In the genomic region with DNA sequence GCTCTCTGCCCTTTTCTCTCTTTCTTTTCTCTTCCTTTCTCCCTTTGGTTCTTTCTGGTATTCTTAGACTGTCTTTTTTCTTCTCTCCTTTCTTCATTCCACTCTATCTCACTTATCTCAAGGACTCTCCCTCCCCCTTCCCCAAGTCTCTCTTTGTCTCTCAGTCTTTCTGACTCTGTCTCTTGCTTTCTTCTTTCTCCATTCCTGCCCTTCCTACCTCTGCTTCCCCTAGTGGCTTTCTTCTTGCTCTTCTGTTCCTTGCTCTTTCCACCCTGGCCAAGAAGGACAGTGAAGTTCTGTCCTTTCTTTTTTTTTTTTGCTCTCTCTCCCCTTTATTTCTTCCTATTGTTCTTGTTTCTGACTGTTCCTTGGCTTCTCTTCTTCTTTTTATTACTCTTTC, we compare ENCODE assay signal across 1 cellular context.
TF ChIP-seq lines count a peak whose summit lies in the region.

No MANE protein-coding gene starts in this region.

TF ChIP-seq in GM23338, 12 proteins besides CTCF, POLR2A, EP300 and RAD21 (continued from another document):
- TF ChIP-seq, protein P1, sequence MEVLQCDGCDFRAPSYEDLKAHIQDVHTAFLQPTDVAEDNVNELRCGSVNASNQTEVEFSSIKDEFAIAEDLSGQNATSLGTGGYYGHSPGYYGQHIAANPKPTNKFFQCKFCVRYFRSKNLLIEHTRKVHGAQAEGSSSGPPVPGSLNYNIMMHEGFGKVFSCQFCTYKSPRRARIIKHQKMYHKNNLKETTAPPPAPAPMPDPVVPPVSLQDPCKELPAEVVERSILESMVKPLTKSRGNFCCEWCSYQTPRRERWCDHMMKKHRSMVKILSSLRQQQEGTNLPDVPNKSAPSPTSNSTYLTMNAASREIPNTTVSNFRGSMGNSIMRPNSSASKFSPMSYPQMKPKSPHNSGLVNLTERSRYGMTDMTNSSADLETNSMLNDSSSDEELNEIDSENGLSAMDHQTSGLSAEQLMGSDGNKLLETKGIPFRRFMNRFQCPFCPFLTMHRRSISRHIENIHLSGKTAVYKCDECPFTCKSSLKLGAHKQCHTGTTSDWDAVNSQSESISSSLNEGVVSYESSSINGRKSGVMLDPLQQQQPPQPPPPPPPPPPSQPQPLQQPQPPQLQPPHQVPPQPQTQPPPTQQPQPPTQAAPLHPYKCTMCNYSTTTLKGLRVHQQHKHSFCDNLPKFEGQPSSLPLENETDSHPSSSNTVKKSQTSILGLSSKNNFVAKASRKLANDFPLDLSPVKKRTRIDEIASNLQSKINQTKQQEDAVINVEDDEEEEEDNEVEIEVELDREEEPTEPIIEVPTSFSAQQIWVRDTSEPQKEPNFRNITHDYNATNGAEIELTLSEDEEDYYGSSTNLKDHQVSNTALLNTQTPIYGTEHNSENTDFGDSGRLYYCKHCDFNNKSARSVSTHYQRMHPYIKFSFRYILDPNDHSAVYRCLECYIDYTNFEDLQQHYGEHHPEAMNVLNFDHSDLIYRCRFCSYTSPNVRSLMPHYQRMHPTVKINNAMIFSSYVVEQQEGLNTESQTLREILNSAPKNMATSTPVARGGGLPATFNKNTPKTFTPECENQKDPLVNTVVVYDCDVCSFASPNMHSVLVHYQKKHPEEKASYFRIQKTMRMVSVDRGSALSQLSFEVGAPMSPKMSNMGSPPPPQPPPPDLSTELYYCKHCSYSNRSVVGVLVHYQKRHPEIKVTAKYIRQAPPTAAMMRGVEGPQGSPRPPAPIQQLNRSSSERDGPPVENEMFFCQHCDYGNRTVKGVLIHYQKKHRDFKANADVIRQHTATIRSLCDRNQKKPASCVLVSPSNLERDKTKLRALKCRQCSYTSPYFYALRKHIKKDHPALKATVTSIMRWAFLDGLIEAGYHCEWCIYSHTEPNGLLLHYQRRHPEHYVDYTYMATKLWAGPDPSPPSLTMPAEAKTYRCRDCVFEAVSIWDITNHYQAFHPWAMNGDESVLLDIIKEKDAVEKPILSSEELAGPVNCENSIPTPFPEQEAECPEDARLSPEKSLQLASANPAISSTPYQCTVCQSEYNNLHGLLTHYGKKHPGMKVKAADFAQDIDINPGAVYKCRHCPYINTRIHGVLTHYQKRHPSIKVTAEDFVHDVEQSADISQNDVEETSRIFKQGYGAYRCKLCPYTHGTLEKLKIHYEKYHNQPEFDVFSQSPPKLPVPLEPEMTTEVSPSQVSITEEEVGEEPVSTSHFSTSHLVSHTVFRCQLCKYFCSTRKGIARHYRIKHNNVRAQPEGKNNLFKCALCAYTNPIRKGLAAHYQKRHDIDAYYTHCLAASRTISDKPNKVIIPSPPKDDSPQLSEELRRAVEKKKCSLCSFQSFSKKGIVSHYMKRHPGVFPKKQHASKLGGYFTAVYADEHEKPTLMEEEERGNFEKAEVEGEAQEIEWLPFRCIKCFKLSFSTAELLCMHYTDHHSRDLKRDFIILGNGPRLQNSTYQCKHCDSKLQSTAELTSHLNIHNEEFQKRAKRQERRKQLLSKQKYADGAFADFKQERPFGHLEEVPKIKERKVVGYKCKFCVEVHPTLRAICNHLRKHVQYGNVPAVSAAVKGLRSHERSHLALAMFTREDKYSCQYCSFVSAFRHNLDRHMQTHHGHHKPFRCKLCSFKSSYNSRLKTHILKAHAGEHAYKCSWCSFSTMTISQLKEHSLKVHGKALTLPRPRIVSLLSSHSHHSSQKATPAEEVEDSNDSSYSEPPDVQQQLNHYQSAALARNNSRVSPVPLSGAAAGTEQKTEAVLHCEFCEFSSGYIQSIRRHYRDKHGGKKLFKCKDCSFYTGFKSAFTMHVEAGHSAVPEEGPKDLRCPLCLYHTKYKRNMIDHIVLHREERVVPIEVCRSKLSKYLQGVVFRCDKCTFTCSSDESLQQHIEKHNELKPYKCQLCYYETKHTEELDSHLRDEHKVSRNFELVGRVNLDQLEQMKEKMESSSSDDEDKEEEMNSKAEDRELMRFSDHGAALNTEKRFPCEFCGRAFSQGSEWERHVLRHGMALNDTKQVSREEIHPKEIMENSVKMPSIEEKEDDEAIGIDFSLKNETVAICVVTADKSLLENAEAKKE (CRISPR knock-in tag; IDR thresholded peaks at IDR 0.05): no peak
- TF ChIP-seq EZH2 (IDR thresholded peaks at IDR 0.05; ENCODE audit: low read depth, unreplicated experiment) (no peak), STAT1 (IDR thresholded peaks at IDR 0.05; ENCODE audit: unreplicated experiment) (no peak), JUNB (IDR thresholded peaks at IDR 0.05; ENCODE audit: unreplicated experiment) (no peak)
